Comparison of ENCODE assay signal across 1 cellular context in genomic region chr11:65065898-65066297, GRCh38.
TF ChIP-seq lines count a peak whose summit lies in the region.

No MANE protein-coding gene starts in this region.

TF ChIP-seq in HepG2, 621 proteins besides CTCF, POLR2A, EP300 and RAD21 (continued from another document):
- 0 out of 2 replicates have a peak, but pooled peaks have one; percentile 32 for TF ChIP-seq PATZ1 (CRISPR knock-in tag; IDR thresholded peaks at IDR 0.05)
- TF ChIP-seq PAXIP1 (CRISPR knock-in tag; conservative IDR thresholded peaks at IDR 0.05), result peak; percentile 83
- peak; percentile 52; the same call in 1 of the 2 replicates for TF ChIP-seq ESRRA (CRISPR knock-in tag; IDR thresholded peaks at IDR 0.05; ENCODE audit: low read depth)
- no peak for TF ChIP-seq ZMYM2 (CRISPR knock-in tag; IDR thresholded peaks at IDR 0.05)
- TF ChIP-seq TAF1 (CRISPR knock-in tag; IDR thresholded peaks at IDR 0.05), result no peak
- TF ChIP-seq LCORL (IDR thresholded peaks at IDR 0.05), result no peak
- TF ChIP-seq LCORL (CRISPR knock-in tag; IDR thresholded peaks at IDR 0.05), result 0 out of 2 replicates have a peak, but pooled peaks have one; percentile 39
- no peak for TF ChIP-seq TBX3 (IDR thresholded peaks at IDR 0.05; ENCODE audit: borderline replicate concordance)
- TF ChIP-seq HMGXB4 (CRISPR knock-in tag; IDR thresholded peaks at IDR 0.05; ENCODE audit: borderline replicate concordance in 1 of 2, low read depth in 1 of 2), result 0 out of 4 replicates have a peak, but pooled peaks of 1 of the 2 experiments have one; percentile 28
- TF ChIP-seq NR2F1 (CRISPR knock-in tag; IDR thresholded peaks at IDR 0.05), result 0 out of 4 replicates have a peak, but pooled peaks of 1 of the 2 experiments have one; percentile 9
- no peak for TF ChIP-seq ZNF775 (CRISPR knock-in tag; IDR thresholded peaks at IDR 0.05; ENCODE audit: borderline replicate concordance)
- no peak for TF ChIP-seq PITX1 (CRISPR knock-in tag; IDR thresholded peaks at IDR 0.05)
- TF ChIP-seq ZNF138 (CRISPR knock-in tag; IDR thresholded peaks at IDR 0.05; ENCODE audit: low read depth), result no peak
- TF ChIP-seq GLMP (CRISPR knock-in tag; IDR thresholded peaks at IDR 0.05; ENCODE audit: borderline replicate concordance), result no peak
- no peak for TF ChIP-seq AHR (CRISPR knock-in tag; IDR thresholded peaks at IDR 0.05)
- no peak for TF ChIP-seq TRIM22 (IDR thresholded peaks at IDR 0.05)
